Comparison of ENCODE assay signal across 16 cellular contexts in genomic region chr20:51597389-51598231, GRCh38. TPM values are rescaled to one million over a fixed set of nuclear protein-coding genes. Genes with fewer than 3 reads are reported as not detected.
DNase-seq lines count a peak whose midpoint lies in the region; ATAC-seq, FAIRE-seq and TF ChIP-seq lines count a peak whose summit lies in the region.
"Had no signal": no experiment of that assay in that cellular context is flagged by ENCODE, and none has a peak within 500 bp of the region (broad histone marks: within the 10 kb centered on the region; RNA-seq: fewer than 3 reads in every experiment).

No MANE protein-coding gene starts in this region.

- CTCF ChIA-PET in HepG2 (lab: Yijun Ruan, JAX; ENCODE audit: low intra/inter-chr PET ratio, low total read pairs) = no interaction called here

- H3K4me3 Mint-ChIP-seq in activated naive CD8-positive, alpha-beta T cell treated with anti-CD3 and anti-CD28 coated beads, Interleukin-2, amount 50 U/mL, for 24 hours = peak overlapping the region; percentile 43
- no peak overlapping the region for H3K4me3 Mint-ChIP-seq in chondrocyte (ENCODE audit: unreplicated experiment)

- TF ChIP-seq CTCF in HepG2 (CRISPR knock-in tag; IDR thresholded peaks at IDR 0.05) (no peak), right lobe of liver (IDR thresholded peaks at IDR 0.05) (no peak), OCI-LY3 (IDR thresholded peaks at IDR 0.05; ENCODE audit: low read depth, low read length) (no peak), spleen (IDR thresholded peaks at IDR 0.05 in 8 of 11, conservative IDR thresholded peaks at IDR 0.05 in 3 of 11) (no peak), right atrium auricular region (IDR thresholded peaks at IDR 0.05) (no peak), chondrocyte (IDR thresholded peaks at IDR 0.05) (no peak)

- intact Hi-C loops in HepG2 (cut with micrococcal nuclease; ENCODE audit: unreplicated experiment) = loop anchor here (10.0 kb wide), 1 partner anchor 613 kb away; no protein-coding TSS in a partner anchor
- intact Hi-C loops in right lobe of liver (cut with DNase I) = loop anchor here in 1 of 2 donors (5.0 kb wide), 1 partner anchor 225 kb away; no protein-coding TSS in a partner anchor
- intact Hi-C loops in spleen (cut with DNase I; ENCODE audit: low total_unique reads) = loop anchor here (10.0 kb wide), 1 partner anchor 603 kb away; no protein-coding TSS in a partner anchor

- DNase-seq in HepG2 (ENCODE audit: low spot score) (no peak), right lobe of liver (no peak), spleen (no peak), right atrium auricular region (ENCODE audit: low spot score) (no peak), chondrocyte (ENCODE audit: low spot score) (no peak)
- no peak for DNase-seq in activated naive CD8-positive, alpha-beta T cell treated with anti-CD3 and anti-CD28 coated beads, Interleukin-2, amount 50 U/mL, for 24 hours
- DNase-seq: H7, MV-4-11, NCI-H1417 treated with DMSO at 0.1 percent for 48 hours, NCI-H2029, NCI-H2171 treated with DMSO at 0.1 percent for 48 hours, NCI-H82, OCI-M1, SJCRH30 had no signal

- H2AFZ ChIP-seq in HepG2 (ENCODE audit: low read length) (no peak overlapping the region), OCI-LY3 (ENCODE audit: low read depth, low read length) (no peak overlapping the region; the same call in 1 of the 2 replicates)

- WGBS in HepG2 (ENCODE audit: low lambda C conversion rate) = 92% methylated on average over 7 of the region's 7 CpGs
- WGBS in right lobe of liver (ENCODE audit: insufficient coverage, low coverage, low lambda C conversion rate, missing lambda C conversion rate) = 68% methylated on average over 7 of the region's 7 CpGs
- 68 to 82% (median 74%) methylated on average over 7 of the region's 7 CpGs for WGBS in spleen, 5 donors

- no peak for TF ChIP-seq RAD21 in HepG2 (CRISPR knock-in tag; IDR thresholded peaks at IDR 0.05)

- H3K4me1 ChIP-seq in HepG2 (ENCODE audit: insufficient read depth, low read length) (peaks cover 13% of the 10 kb centered on the region), right lobe of liver (peaks cover 0 to 10% (median 0%) of the 10 kb centered on the region in 4 donors), OCI-LY3 (ENCODE audit: low read length) (peaks cover 46% of the 10 kb centered on the region), spleen (peaks cover 6 to 25% (median 15%) of the 10 kb centered on the region in 6 donors), right atrium auricular region (peaks cover 0 to 15% of the 10 kb centered on the region in 2 donors)
- H3K4me1 ChIP-seq: SJCRH30 had no signal

- H3K9ac ChIP-seq in HepG2 (ENCODE audit: insufficient read depth, low read depth, low read length) (no peak overlapping the region), OCI-LY3 (ENCODE audit: low read length) (peak overlapping the region; percentile 12; the same call in 1 of the 2 replicates)

- H3K9me3 Mint-ChIP-seq in activated naive CD8-positive, alpha-beta T cell treated with anti-CD3 and anti-CD28 coated beads, Interleukin-2, amount 50 U/mL, for 24 hours = no peaks in the 10 kb centered on the region
- H3K9me3 Mint-ChIP-seq in chondrocyte (ENCODE audit: low read depth) = no peaks in the 10 kb centered on the region

- H3K36me3 ChIP-seq in HepG2 (replicated peaks in 1 of 2; ENCODE audit: control insufficient read depth in 1 of 2, insufficient read depth in 2 of 2, low read length in 2 of 2) = peaks cover 3 to 17% of the 10 kb centered on the region in 2 experiments; a peak in 3 of 5 replicates
- no peaks in the 10 kb centered on the region for H3K36me3 ChIP-seq in right lobe of liver
- H3K36me3 ChIP-seq in OCI-LY3 (replicated peaks; ENCODE audit: low read depth, low read length) = no peaks in the 10 kb centered on the region
- H3K36me3 ChIP-seq in spleen = peaks cover 0 to 21% (median 0%) of the 10 kb centered on the region in 6 donors
- no peaks in the 10 kb centered on the region for H3K36me3 ChIP-seq in right atrium auricular region
- H3K36me3 ChIP-seq: SJCRH30 had no signal

- H3K4me2 ChIP-seq in HepG2 (ENCODE audit: low read depth, low read length) (no peak overlapping the region), OCI-LY3 (ENCODE audit: low read length) (peak overlapping the region; percentile 52)

- H3K27ac ChIP-seq in HepG2 (ENCODE audit: extremely low read length, insufficient read depth, low read length) = no peak overlapping the region
- H3K27ac ChIP-seq in right lobe of liver = no peak overlapping the region
- H3K27ac ChIP-seq in OCI-LY3 (ENCODE audit: low read length) = no peak overlapping the region
- H3K27ac ChIP-seq in spleen = no peak overlapping the region
- H3K27ac ChIP-seq in right atrium auricular region = no peak overlapping the region
- H3K27ac ChIP-seq: RWPE1, SJCRH30 had no signal

- BruUV-seq in HepG2 (replicated peaks; lab: Mats Ljungman, UMichigan) = no TSS peak

- no peaks in the 10 kb centered on the region for H4K20me1 ChIP-seq in HepG2 (ENCODE audit: insufficient read depth, low read length)
- no peaks in the 10 kb centered on the region for H4K20me1 ChIP-seq in OCI-LY3 (ENCODE audit: insufficient read depth, low read length)

- TF ChIP-seq POLR2A in HepG2 (IDR thresholded peaks at IDR 0.05; ENCODE audit: insufficient read depth in 1 of 2, low read depth in 2 of 2, low read length in 2 of 2) (no peak), right lobe of liver (IDR thresholded peaks at IDR 0.05) (no peak), spleen (IDR thresholded peaks at IDR 0.05) (no peak)

- in situ Hi-C loops in HepG2 (cut with HindIII; ENCODE audit: extremely low pct_ligation_motif_present, low pct_unique_long_range_greater_than_20kb) = loop anchor here (25.0 kb wide), 1 partner anchor 610 kb away; no protein-coding TSS in a partner anchor

- peaks cover 71% of the 10 kb centered on the region for H3K4me1 Mint-ChIP-seq in activated naive CD8-positive, alpha-beta T cell treated with anti-CD3 and anti-CD28 coated beads, Interleukin-2, amount 50 U/mL, for 24 hours
- H3K4me1 Mint-ChIP-seq in chondrocyte (ENCODE audit: low read depth) = peaks cover 10% of the 10 kb centered on the region

- POLR2A ChIA-PET in HepG2 (lab: Yijun Ruan, JAX) = no interaction called here

- H3K9me3 ChIP-seq in HepG2 (ENCODE audit: low read length) = no peaks in the 10 kb centered on the region
- H3K9me3 ChIP-seq in right lobe of liver = no peaks in the 10 kb centered on the region
- H3K9me3 ChIP-seq in OCI-LY3 (ENCODE audit: insufficient read depth, low read length) = no peaks in the 10 kb centered on the region
- no peaks in the 10 kb centered on the region for H3K9me3 ChIP-seq in spleen
- no peaks in the 10 kb centered on the region for H3K9me3 ChIP-seq in right atrium auricular region
- H3K9me3 ChIP-seq: SJCRH30 had no signal

- no peak overlapping the region for H3K4me3 ChIP-seq in HepG2 (replicated peaks in 1 of 3; ENCODE audit: insufficient read depth in 1 of 3, low read depth in 2 of 3, low read length in 3 of 3)
- no peak overlapping the region for H3K4me3 ChIP-seq in right lobe of liver
- H3K4me3 ChIP-seq in OCI-LY3 (ENCODE audit: low read length) = peak overlapping the region; percentile 13; the same call in 1 of the 2 replicates
- no peak overlapping the region for H3K4me3 ChIP-seq in spleen
- no peak overlapping the region for H3K4me3 ChIP-seq in right atrium auricular region
- H3K4me3 ChIP-seq: SJCRH30 had no signal

- H3K27me3 ChIP-seq in HepG2 (ENCODE audit: control insufficient read depth in 1 of 2, insufficient read depth in 2 of 2, low read length in 2 of 2) (no peaks in the 10 kb centered on the region), right lobe of liver (no peaks in the 10 kb centered on the region), OCI-LY3 (ENCODE audit: low read depth, low read length) (peaks cover 12% of the 10 kb centered on the region; the same call in 1 of the 2 replicates), spleen (replicated peaks in 1 of 7) (peaks cover 0 to 5% (median 0%) of the 10 kb centered on the region in 7 donors), right atrium auricular region (no peaks in the 10 kb centered on the region)

- TF ChIP-seq EP300 in HepG2 (IDR thresholded peaks at IDR 0.05; ENCODE audit: low read depth in 2 of 2, low read length in 2 of 2) (no peak), HepG2 (CRISPR knock-in tag; IDR thresholded peaks at IDR 0.05; ENCODE audit: borderline replicate concordance) (no peak)

- FAIRE-seq in HepG2 (lab: Jason Lieb, UNC) = no peak

- H3K27ac Mint-ChIP-seq in activated naive CD8-positive, alpha-beta T cell treated with anti-CD3 and anti-CD28 coated beads, Interleukin-2, amount 50 U/mL, for 24 hours = peak overlapping the region; percentile 75
- no peak overlapping the region for H3K27ac Mint-ChIP-seq in chondrocyte (ENCODE audit: unreplicated experiment)

- H3K79me2 ChIP-seq in HepG2 (ENCODE audit: insufficient read depth, low read length) (no peaks in the 10 kb centered on the region), OCI-LY3 (ENCODE audit: low read length) (no peaks in the 10 kb centered on the region)

- no peaks in the 10 kb centered on the region for H3K36me3 Mint-ChIP-seq in activated naive CD8-positive, alpha-beta T cell treated with anti-CD3 and anti-CD28 coated beads, Interleukin-2, amount 50 U/mL, for 24 hours (ENCODE audit: low read depth)
- H3K36me3 Mint-ChIP-seq in chondrocyte (ENCODE audit: low read depth) = peaks cover 23% of the 10 kb centered on the region

- H3K27me3 Mint-ChIP-seq in activated naive CD8-positive, alpha-beta T cell treated with anti-CD3 and anti-CD28 coated beads, Interleukin-2, amount 50 U/mL, for 24 hours = peaks cover 7% of the 10 kb centered on the region
- no peaks in the 10 kb centered on the region for H3K27me3 Mint-ChIP-seq in chondrocyte (ENCODE audit: low read depth)

- ATAC-seq in HepG2 = no peak
- ATAC-seq in right lobe of liver = no peak
- peak; percentile 55 for ATAC-seq in activated naive CD8-positive, alpha-beta T cell treated with anti-CD3 and anti-CD28 coated beads, Interleukin-2, amount 50 U/mL, for 24 hours

RNA-seq across cellular contexts. Expression of gene NFATC2, which starts 55.1 kb away (rescaled TPM):
- 3.3 and 8.0 TPM in 2 replicates for total RNA-seq in HepG2 (2016; rRNA removed; fragmentation: Illumina TruSeq; extraction: Trizol)
- total RNA-seq in HepG2 (2016; cell fraction: cytosol; rRNA removed; fragmentation: Illumina TruSeq; extraction: Trizol; ENCODE audit: low read depth) = 4.1 and 4.9 TPM in 2 replicates
- 2.6 and 7.7 TPM in 2 replicates for total RNA-seq in HepG2 (2016; cell fraction: insoluble cytoplasmic fraction; rRNA removed; fragmentation: Illumina TruSeq; extraction: Trizol)
- total RNA-seq in HepG2 (2016; cell fraction: membrane; rRNA removed; fragmentation: Illumina TruSeq; extraction: Trizol) = 4.2 TPM in 2 replicates
- 8.5 and 9.9 TPM in 2 replicates for total RNA-seq in HepG2 (2016; cell fraction: nucleus; rRNA removed; fragmentation: Illumina TruSeq; extraction: Trizol)
- 1.9 TPM in 2 replicates for polyA plus RNA-seq in HepG2 (2011; rRNA removed)
- 0.85 and 1.7 TPM in 2 replicates for polyA plus RNA-seq in HepG2 (2011; cell fraction: cytosol; rRNA removed)
- polyA plus RNA-seq in HepG2 (2011; cell fraction: nucleus; rRNA removed) = 6.8 and 7.7 TPM in 2 replicates
- 5.7 and 6.1 TPM in 2 replicates for polyA plus RNA-seq in HepG2 (2012)
- polyA plus RNA-seq in HepG2 (2016; cell fraction: cytosol; fragmentation: Illumina TruSeq; extraction: Trizol; ENCODE audit: low read depth) = 0.31 and 0.43 TPM in 2 replicates
- polyA plus RNA-seq in HepG2 (2016; cell fraction: insoluble cytoplasmic fraction; fragmentation: Illumina TruSeq; extraction: Trizol; ENCODE audit: low read depth) = 7.2 and 8.9 TPM in 2 replicates
- polyA plus RNA-seq in HepG2 (2016; cell fraction: membrane; fragmentation: Illumina TruSeq; extraction: Trizol; ENCODE audit: low read depth) = 1.2 and 1.4 TPM in 2 replicates
- 11.5 and 12.3 TPM in 2 replicates for polyA plus RNA-seq in HepG2 (2016; cell fraction: nucleus; fragmentation: Illumina TruSeq; extraction: Trizol; ENCODE audit: insufficient read depth, low read depth)
- 3.3 TPM in 1 of 2 replicates, not detected in the other for polyA minus RNA-seq in HepG2 (2011; rRNA and poly(A)+ RNA removed; ENCODE audit: low replicate concordance)
- 4.3 and 5.8 TPM in 2 replicates for polyA minus RNA-seq in HepG2 (2011; cell fraction: cytosol; rRNA and poly(A)+ RNA removed)
- 7.7 and 8.2 TPM in 2 replicates for polyA minus RNA-seq in HepG2 (2011; cell fraction: nucleus; rRNA and poly(A)+ RNA removed)
- total RNA-seq in right lobe of liver = 1 to 10 TPM; 3.9 to 7.1 (median 4.7) TPM
- 10 to 100 TPM; 28.0 to 42.9 (median 38.7) TPM for total RNA-seq in spleen
- polyA plus RNA-seq in spleen = 1 to 10 TPM; 6.5 to 9.1 (median 6.8) TPM
- total RNA-seq in right atrium auricular region = 10 to 100 TPM in 1 of 2 donors, 1 to 10 TPM in 1; 8.6 to 12.5 TPM
- total RNA-seq in chondrocyte = 2.0 to 2.6 TPM (median 2.2 TPM) in 3 replicates
- total RNA-seq: SJCRH30 had no signal
